In the genomic region with DNA sequence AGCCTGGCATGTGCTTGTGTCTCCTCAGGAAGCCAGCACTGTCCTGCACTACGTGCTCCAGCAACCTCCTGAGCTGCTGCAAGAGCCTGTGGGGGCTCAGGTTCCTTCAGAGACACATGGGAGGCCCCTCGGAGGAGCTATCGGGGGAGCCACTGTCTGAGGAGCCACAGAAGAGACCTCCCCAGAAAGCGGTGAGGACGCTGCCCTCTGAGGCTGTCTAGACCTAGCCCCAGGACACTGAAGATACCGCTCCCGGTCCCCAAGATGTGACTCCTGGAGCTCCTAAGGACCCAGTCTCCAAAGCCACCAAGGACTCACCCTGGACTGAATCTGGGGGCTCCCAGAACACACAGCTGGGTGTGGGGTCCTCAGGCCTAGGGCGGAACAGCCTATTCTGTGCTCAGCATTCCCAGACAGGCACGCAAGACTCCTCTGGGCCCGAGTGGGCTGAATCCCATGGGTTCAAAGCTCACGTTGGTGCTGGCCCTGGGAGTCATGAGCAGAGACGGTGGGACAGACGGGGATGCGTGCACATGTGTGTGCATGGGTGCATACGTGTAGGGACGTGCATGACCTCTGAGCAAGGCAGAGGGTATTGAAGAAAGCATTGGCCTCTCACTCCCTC, we compare ENCODE assay signal across 18 cellular contexts. TPM values are rescaled to one million over a fixed set of nuclear protein-coding genes. Genes with fewer than 3 reads are reported as not detected.
A peak's percentile ranks its signal among the peaks of the same experiment; 100 is the strongest.
DNase-seq lines count a peak whose midpoint lies in the region; ATAC-seq and TF ChIP-seq lines count a peak whose summit lies in the region.
"Had no signal": no experiment of that assay in that cellular context is flagged by ENCODE, and none has a peak within 500 bp of the region (broad histone marks: within the 10 kb centered on the region; RNA-seq: fewer than 3 reads in every experiment).

No MANE protein-coding gene starts in this region.

- H2BK120ac ChIP-seq in trophoblast cell (ENCODE audit: insufficient read depth, low read length, poor library complexity), result no peak overlapping the region

- no peaks in the 10 kb centered on the region for H3K27me3 ChIP-seq in trophoblast cell (ENCODE audit: insufficient read depth, low read length)
- H3K27me3 ChIP-seq: BLaER1 treated with 17β-estradiol and CSF1 and Interleukin-3, amounts not matched to agents 10 nM and 100 nM; SJCRH30 had no signal

- H3K23ac ChIP-seq in trophoblast cell (ENCODE audit: low read length), result no peak overlapping the region

- no peak overlapping the region for H4K8ac ChIP-seq in trophoblast cell (ENCODE audit: low read depth, low read length)

- no peak overlapping the region for H4K12ac ChIP-seq in trophoblast cell (ENCODE audit: low read depth, low read length)

- no peaks in the 10 kb centered on the region for H3K4me1 Mint-ChIP-seq in chondrocyte (ENCODE audit: low read depth)
- H3K4me1 Mint-ChIP-seq: CD8-positive, alpha-beta memory T cell had no signal

- peaks cover 13% of the 10 kb centered on the region for H3K9me3 Mint-ChIP-seq in chondrocyte (ENCODE audit: low read depth)

- H3K27me3 Mint-ChIP-seq in chondrocyte (ENCODE audit: low read depth), result peaks cover 3% of the 10 kb centered on the region

- H2AFZ ChIP-seq in trophoblast cell (ENCODE audit: insufficient read depth, low read length, poor library complexity), result no peak overlapping the region

- H3K9ac ChIP-seq in trophoblast cell (ENCODE audit: low read length), result no peak overlapping the region

- peaks cover 0 to 3% of the 10 kb centered on the region in 2 experiments for H3K4me1 ChIP-seq in trophoblast cell (ENCODE audit: control insufficient read depth in 1 of 2, insufficient read depth in 2 of 2, low read length in 2 of 2)
- H3K4me1 ChIP-seq: SJCRH30 had no signal

- H4K91ac ChIP-seq in trophoblast cell (ENCODE audit: low read depth, low read length), result no peak overlapping the region

- peak; percentile 70 for DNase-seq in cardiac septum (ENCODE audit: low spot score)
- no peak for DNase-seq in left ventricle myocardium superior
- DNase-seq in chondrocyte (ENCODE audit: low spot score), result peak; percentile 72
- DNase-seq in posterior vena cava (ENCODE audit: low spot score), result peak; percentile 64
- DNase-seq in ureter (ENCODE audit: low spot score), result peak; percentile 34
- DNase-seq in trophoblast cell, result no peak
- DNase-seq: CD8-positive, alpha-beta memory T cell; DMS53; EL; KG1; MV-4-11; NCI-H1417; NCI-H187 treated with DMSO at 0.1 percent for 48 hours; NCI-H526; PC-3; SJCRH30 had no signal

- no peak overlapping the region for H2AK5ac ChIP-seq in trophoblast cell (ENCODE audit: low read length)

- no peaks in the 10 kb centered on the region for H3K79me2 ChIP-seq in trophoblast cell (ENCODE audit: control insufficient read depth, insufficient read depth, low read length, poor library complexity)

- H3K4me3 Mint-ChIP-seq in chondrocyte (ENCODE audit: unreplicated experiment), result no peak overlapping the region
- H3K4me3 Mint-ChIP-seq: CD8-positive, alpha-beta memory T cell had no signal

- no peak overlapping the region for H3K4me3 ChIP-seq in trophoblast cell (ENCODE audit: low read depth, low read length)
- H3K4me3 ChIP-seq: BLaER1 treated with 17β-estradiol and CSF1 and Interleukin-3, amounts not matched to agents 10 nM and 100 nM; SJCRH30 had no signal

- no peaks in the 10 kb centered on the region for H3K36me3 ChIP-seq in trophoblast cell (ENCODE audit: control insufficient read depth in 1 of 2, insufficient read depth in 2 of 2, low read length in 2 of 2)
- H3K36me3 ChIP-seq: SJCRH30 had no signal

- no peak for TF ChIP-seq CTCF in chondrocyte (IDR thresholded peaks at IDR 0.05)

- WGBS in trophoblast cell (ENCODE audit: extremely low coverage, insufficient coverage, insufficient read length), result no CpG with 5 or more reads among the region's 16 CpGs

- no peak overlapping the region for H2BK12ac ChIP-seq in trophoblast cell (ENCODE audit: low read length)

- H3K9me3 ChIP-seq in trophoblast cell (ENCODE audit: insufficient read depth, low read depth, low read length), result peaks cover 15% of the 10 kb centered on the region
- H3K9me3 ChIP-seq: SJCRH30 had no signal

- H3K4me2 ChIP-seq in trophoblast cell (ENCODE audit: low read length), result no peak overlapping the region

- no peak overlapping the region for H3K14ac ChIP-seq in trophoblast cell (ENCODE audit: low read length)

- no peaks in the 10 kb centered on the region for H3K36me3 Mint-ChIP-seq in chondrocyte (ENCODE audit: low read depth)

- H2BK5ac ChIP-seq in trophoblast cell (ENCODE audit: low read depth, low read length, poor library complexity), result no peak overlapping the region

- intact Hi-C loops in cardiac septum (cut with DNase I) (no loop called here), left ventricle myocardium superior (cut with micrococcal nuclease) (no loop called here), posterior vena cava (cut with DNase I) (no loop called here)

- ATAC-seq in left ventricle myocardium superior, result no peak
- ATAC-seq in HG02884 (IDR thresholded peaks at IDR 0.05; ENCODE audit: unreplicated experiment), result no peak
- ATAC-seq: PC-3 had no signal

- H3K18ac ChIP-seq in trophoblast cell (ENCODE audit: low read length), result no peak overlapping the region

- H3K4ac ChIP-seq in trophoblast cell (ENCODE audit: low read depth, low read length), result no peak overlapping the region

- no peaks in the 10 kb centered on the region for H3K79me1 ChIP-seq in trophoblast cell (ENCODE audit: low read length)

- H3K27ac ChIP-seq in trophoblast cell (ENCODE audit: low read depth, low read length), result no peak overlapping the region
- H3K27ac ChIP-seq: BLaER1 treated with 17β-estradiol and CSF1 and Interleukin-3, amounts not matched to agents 10 nM and 100 nM; SJCRH30 had no signal

- no peak overlapping the region for H3K27ac Mint-ChIP-seq in chondrocyte (ENCODE audit: unreplicated experiment)

RNA-seq across cellular contexts. Expression of a gene that starts 50.0 kb away (rescaled TPM):
- 60.1 TPM for total RNA-seq in cardiac septum
- 58.0 TPM for total RNA-seq in left ventricle myocardium superior
- 0.27 to 0.38 TPM (median 0.30 TPM) in 3 replicates for total RNA-seq in chondrocyte
- total RNA-seq in posterior vena cava, result 1 to 10 TPM; 6.9 to 8.2 TPM
- 5.7 TPM for total RNA-seq in ureter
- polyA plus RNA-seq in trophoblast cell (2013), result 1.0 and 1.4 TPM in 2 replicates
- total RNA-seq: PC-3, SJCRH30 had no signal

Comparison
In these comparisons a context has a peak if more than half of its experiments do, and no peak if none do; other contexts are left out.
1. DNase-seq: peak in cardiac septum (single experiment), chondrocyte (single experiment), posterior vena cava (single experiment) and ureter (single experiment); none in left ventricle myocardium superior (single experiment) and trophoblast cell (0 of 2).